In the genomic region with DNA sequence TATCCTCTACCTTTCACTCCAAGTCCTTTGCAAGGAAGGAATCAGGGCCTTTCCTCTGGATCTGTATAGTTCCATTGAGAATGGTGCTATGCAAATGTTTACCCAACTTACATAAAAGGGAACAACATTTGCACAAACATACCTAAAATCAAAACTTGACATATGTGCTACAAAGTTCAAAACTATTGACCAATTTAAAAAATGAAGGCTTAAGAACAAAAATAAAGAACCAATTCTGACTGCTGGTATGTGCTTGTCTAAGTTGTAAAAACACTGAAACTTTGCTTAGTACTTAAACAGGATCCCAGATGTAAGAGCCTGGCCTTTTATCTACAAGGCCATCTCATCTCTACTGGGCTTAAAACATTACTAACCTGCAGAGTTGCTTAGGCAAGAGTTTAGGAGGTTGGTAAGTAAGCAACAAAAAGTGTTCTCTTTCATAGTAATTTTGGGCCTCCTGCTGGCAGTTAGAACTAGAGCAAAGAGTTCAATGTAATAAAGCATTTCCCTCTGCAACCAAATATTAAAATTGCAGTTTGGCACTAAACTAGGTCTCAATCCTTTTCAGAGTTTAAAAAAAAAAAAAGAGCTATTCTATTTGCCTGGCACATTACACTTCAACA, we compare ENCODE assay signal across 8 cellular contexts.
A peak's percentile ranks its signal among the peaks of the same experiment; 100 is the strongest.
DNase-seq lines count a peak whose midpoint lies in the region; ATAC-seq and TF ChIP-seq lines count a peak whose summit lies in the region.

No MANE protein-coding gene starts in this region.

- H3K4me3 Mint-ChIP-seq in T-helper 2 cell treated with Interferon-gamma antibody and Interleukin-4, amounts not matched to agents 5 μg/mL and 100 μg/mL, for 36 hours: peak overlapping the region; percentile 83

- H3K27me3 ChIP-seq in tibial artery: no peaks in the 10 kb centered on the region

- intact Hi-C loops in tibial artery (cut with DNase I; ENCODE audit: low total_unique reads): loop anchor here (5.0 to 10.0 kb wide), 2 partner anchors 205 to 378 kb away; partner anchors contain the start of gene CITED4

- no peaks in the 10 kb centered on the region for H3K9me3 ChIP-seq in tibial artery

- peak; percentile 99 for DNase-seq in DMS 273 (lab: John Stamatoyannopoulos, UW; ENCODE audit: unreplicated experiment)
- peak; percentile 63 for DNase-seq in HuH-7 (ENCODE audit: low spot score)
- DNase-seq in T-helper 2 cell treated with Interferon-gamma antibody and Interleukin-4, amounts not matched to agents 5 μg/mL and 100 μg/mL, for 36 hours (ENCODE audit: low spot score): no peak
- peak; percentile 33 for DNase-seq in glomerular visceral epithelial cell (ENCODE audit: extremely low spot score)
- DNase-seq in tibial artery: no peak
- DNase-seq in activated CD4-positive, CD25-positive, alpha-beta regulatory T cell treated with anti-CD3 and anti-CD28 coated beads, Interleukin-2, amount 50 U/mL, for 72 hours: no peak
- DNase-seq in 8988T: no peak

- ATAC-seq in GM21529 (IDR thresholded peaks at IDR 0.05; ENCODE audit: unreplicated experiment): no peak

- no peaks in the 10 kb centered on the region for H3K27me3 Mint-ChIP-seq in T-helper 2 cell treated with Interferon-gamma antibody and Interleukin-4, amounts not matched to agents 5 μg/mL and 100 μg/mL, for 36 hours (ENCODE audit: low read depth)

- H3K27ac Mint-ChIP-seq in T-helper 2 cell treated with Interferon-gamma antibody and Interleukin-4, amounts not matched to agents 5 μg/mL and 100 μg/mL, for 36 hours: peak overlapping the region; percentile 83

- no peaks in the 10 kb centered on the region for H3K9me3 Mint-ChIP-seq in T-helper 2 cell treated with Interferon-gamma antibody and Interleukin-4, amounts not matched to agents 5 μg/mL and 100 μg/mL, for 36 hours

- H3K27ac ChIP-seq in tibial artery: peak overlapping the region in 1 of 2 donors; percentile 100

- no peaks in the 10 kb centered on the region for H3K36me3 Mint-ChIP-seq in T-helper 2 cell treated with Interferon-gamma antibody and Interleukin-4, amounts not matched to agents 5 μg/mL and 100 μg/mL, for 36 hours (ENCODE audit: low read depth)

- H3K4me1 ChIP-seq in tibial artery: peaks cover 0 to 22% (median 6%) of the 10 kb centered on the region in 4 donors

- peak; percentile 45 to 57 for TF ChIP-seq CTCF in tibial artery (IDR thresholded peaks at IDR 0.05)

- H3K36me3 ChIP-seq in tibial artery: no peaks in the 10 kb centered on the region

- H3K4me3 ChIP-seq in tibial artery: no peak overlapping the region

- H3K4me1 Mint-ChIP-seq in T-helper 2 cell treated with Interferon-gamma antibody and Interleukin-4, amounts not matched to agents 5 μg/mL and 100 μg/mL, for 36 hours (ENCODE audit: low read depth): peaks cover 26% of the 10 kb centered on the region

Comparison
In these comparisons a context has a peak if more than half of its experiments do, and no peak if none do; other contexts are left out.
1. DNase-seq: peak in DMS 273 (single experiment), HuH-7 (single experiment) and glomerular visceral epithelial cell (single experiment); none in T-helper 2 cell treated with Interferon-gamma antibody and Interleukin-4, amounts not matched to agents 5 μg/mL and 100 μg/mL, for 36 hours (single experiment), tibial artery (0 of 2), activated CD4-positive, CD25-positive, alpha-beta regulatory T cell treated with anti-CD3 and anti-CD28 coated beads, Interleukin-2, amount 50 U/mL, for 72 hours (single experiment) and 8988T (single experiment).